10 cellular contexts compared by ENCODE assay signal in the genomic region with DNA sequence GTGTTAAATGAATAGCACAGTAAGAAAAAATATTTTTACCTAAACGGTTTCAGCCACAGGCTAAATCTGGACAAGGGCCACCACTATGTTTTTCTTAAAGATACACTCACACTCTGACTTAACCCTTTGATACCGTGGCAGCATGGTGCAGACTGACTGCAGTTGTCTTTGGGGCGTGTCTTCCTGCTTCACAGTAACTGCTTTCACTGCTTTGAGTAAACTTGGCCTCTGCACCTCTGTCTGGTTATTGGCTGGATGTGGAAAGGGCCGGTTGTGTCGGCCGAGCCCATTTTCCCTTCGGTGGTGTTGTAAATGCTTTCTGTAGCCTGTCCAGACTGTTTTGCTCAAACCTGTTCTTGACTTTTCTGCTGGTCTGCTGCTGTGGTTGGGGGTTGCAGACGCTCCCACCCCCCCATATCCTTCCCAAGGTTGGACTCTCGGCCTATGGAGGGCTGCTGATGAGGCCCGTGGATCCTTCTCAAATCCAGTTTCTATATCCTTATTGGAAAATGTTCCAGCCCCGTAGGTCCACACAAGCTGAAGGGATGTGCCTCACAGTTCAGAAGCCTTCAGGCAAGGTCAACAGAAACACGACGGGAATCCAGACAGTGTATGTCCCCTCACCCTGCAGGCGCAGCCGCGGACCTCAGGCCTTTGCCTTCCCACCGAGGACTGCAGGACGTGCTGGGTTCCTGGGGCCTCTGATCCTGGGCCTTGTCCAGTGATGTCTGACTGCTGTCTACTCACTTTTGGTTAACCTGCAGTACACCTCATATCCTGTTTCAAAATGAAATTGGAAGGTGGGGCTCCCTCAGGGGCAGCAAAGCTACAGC.
A peak's percentile ranks its signal among the peaks of the same experiment; 100 is the strongest.
DNase-seq lines count a peak whose midpoint lies in the region; ATAC-seq and TF ChIP-seq lines count a peak whose summit lies in the region.
"Had no signal": no experiment of that assay in that cellular context is flagged by ENCODE, and none has a peak within 500 bp of the region (broad histone marks: within the 10 kb centered on the region; RNA-seq: fewer than 3 reads in every experiment).

No MANE protein-coding gene starts in this region.

- peak overlapping the region; percentile 26 for H3K14ac ChIP-seq in trophoblast cell (ENCODE audit: low read length)

- no peaks in the 10 kb centered on the region for H3K79me2 ChIP-seq in trophoblast cell (ENCODE audit: control insufficient read depth, insufficient read depth, low read length, poor library complexity)

- no peak overlapping the region for H3K23ac ChIP-seq in trophoblast cell (ENCODE audit: low read length)

- ATAC-seq in GM19023 (IDR thresholded peaks at IDR 0.05; ENCODE audit: unreplicated experiment) (peak; percentile 67), HG03175 (IDR thresholded peaks at IDR 0.05; ENCODE audit: unreplicated experiment) (peak; percentile 76)
- ATAC-seq: effector memory CD8-positive, alpha-beta T cell had no signal

- peak overlapping the region; percentile 12 to 44 (median 30) for H3K27ac ChIP-seq in esophagus muscularis mucosa (replicated peaks in 1 of 4)
- H3K27ac ChIP-seq in trophoblast cell (ENCODE audit: low read depth, low read length) = peak overlapping the region; percentile 89

- TF ChIP-seq POLR2A in esophagus muscularis mucosa (IDR thresholded peaks at IDR 0.05; ENCODE audit: low read depth) = no peak

- H2BK12ac ChIP-seq in trophoblast cell (ENCODE audit: low read length) = no peak overlapping the region

- H2BK5ac ChIP-seq in trophoblast cell (ENCODE audit: low read depth, low read length, poor library complexity) = peak overlapping the region; percentile 62

- DNase-seq in esophagus muscularis mucosa (ENCODE audit: extremely low spot score) = no peak
- DNase-seq in trophoblast cell = peak; percentile 35 to 68
- DNase-seq in NCI-H1436 treated with DMSO at 0.1 percent for 48 hours (lab: John Stamatoyannopoulos, UW) = no peak
- DNase-seq in HAP-1 (ENCODE audit: low spot score in 2 of 2) = no peak
- DNase-seq in NCI-H2107 treated with DMSO at 0.1 percent for 48 hours (lab: John Stamatoyannopoulos, UW; ENCODE audit: unreplicated experiment) = no peak
- no peak for DNase-seq in NCI-H345 (lab: John Stamatoyannopoulos, UW)
- DNase-seq: effector memory CD8-positive, alpha-beta T cell; NCI-H510A had no signal

- WGBS in esophagus muscularis mucosa = 70% methylated on average over 17 of the region's 18 CpGs
- no CpG with 5 or more reads among the region's 18 CpGs for WGBS in trophoblast cell (ENCODE audit: extremely low coverage, insufficient coverage, insufficient read length)

- intact Hi-C loops in esophagus muscularis mucosa (cut with DNase I) = loop anchor here (5.0 kb wide), 1 partner anchor 95 kb away; no protein-coding TSS in a partner anchor

- no peak overlapping the region for H2AFZ ChIP-seq in trophoblast cell (ENCODE audit: insufficient read depth, low read length, poor library complexity)

- H3K9me3 ChIP-seq in esophagus muscularis mucosa = no peaks in the 10 kb centered on the region
- no peaks in the 10 kb centered on the region for H3K9me3 ChIP-seq in trophoblast cell (ENCODE audit: insufficient read depth, low read depth, low read length)
- no peaks in the 10 kb centered on the region for H3K9me3 ChIP-seq in HAP-1

- TF ChIP-seq EP300 in esophagus muscularis mucosa (IDR thresholded peaks at IDR 0.05) = no peak

- H2AK5ac ChIP-seq in trophoblast cell (ENCODE audit: low read length) = no peak overlapping the region

- TF ChIP-seq CTCF in esophagus muscularis mucosa (IDR thresholded peaks at IDR 0.05) = no peak

- in situ Hi-C loops in HAP-1 (cut with MboI; ENCODE audit: low sequenced_read_pairs) = no loop called here

- H3K4me1 ChIP-seq in esophagus muscularis mucosa = peaks cover 3 to 23% (median 21%) of the 10 kb centered on the region in 4 donors
- peaks cover 10 to 14% of the 10 kb centered on the region in 2 experiments for H3K4me1 ChIP-seq in trophoblast cell (ENCODE audit: control insufficient read depth in 1 of 2, insufficient read depth in 2 of 2, low read length in 2 of 2)
- H3K4me1 ChIP-seq in HAP-1 = peaks cover 2% of the 10 kb centered on the region

- H3K4me3 ChIP-seq in esophagus muscularis mucosa (peak overlapping the region; percentile 2 to 40 (median 22)), trophoblast cell (ENCODE audit: low read depth, low read length) (no peak overlapping the region), HAP-1 (no peak overlapping the region)

- peak overlapping the region; percentile 30 for H3K18ac ChIP-seq in trophoblast cell (ENCODE audit: low read length)

- peak overlapping the region; percentile 33 for H4K8ac ChIP-seq in trophoblast cell (ENCODE audit: low read depth, low read length)

- peak overlapping the region; percentile 47 for H3K4me2 ChIP-seq in trophoblast cell (ENCODE audit: low read length)

- peak overlapping the region; percentile 62 for H2BK120ac ChIP-seq in trophoblast cell (ENCODE audit: insufficient read depth, low read length, poor library complexity)

- H3K27me3 ChIP-seq in esophagus muscularis mucosa (no peaks in the 10 kb centered on the region), trophoblast cell (ENCODE audit: insufficient read depth, low read length) (no peaks in the 10 kb centered on the region), HAP-1 (ENCODE audit: low read depth) (no peaks in the 10 kb centered on the region)

- H3K79me1 ChIP-seq in trophoblast cell (ENCODE audit: low read length) = peaks cover 13% of the 10 kb centered on the region

- no peak overlapping the region for H3K9ac ChIP-seq in trophoblast cell (ENCODE audit: low read length)

- peak overlapping the region; percentile 87 for H4K91ac ChIP-seq in trophoblast cell (ENCODE audit: low read depth, low read length)

- H3K36me3 ChIP-seq in esophagus muscularis mucosa (no peaks in the 10 kb centered on the region), trophoblast cell (ENCODE audit: control insufficient read depth in 1 of 2, insufficient read depth in 2 of 2, low read length in 2 of 2) (no peaks in the 10 kb centered on the region), HAP-1 (replicated peaks) (no peaks in the 10 kb centered on the region)

- no peak overlapping the region for H4K12ac ChIP-seq in trophoblast cell (ENCODE audit: low read depth, low read length)

- H3K4ac ChIP-seq in trophoblast cell (ENCODE audit: low read depth, low read length) = no peak overlapping the region

Comparison
In these comparisons a context has a peak if more than half of its experiments do, and no peak if none do; other contexts are left out.
1. DNase-seq: peak in trophoblast cell (2 of 2); none in esophagus muscularis mucosa (single experiment), NCI-H1436 treated with DMSO at 0.1 percent for 48 hours (single experiment), HAP-1 (0 of 2), NCI-H2107 treated with DMSO at 0.1 percent for 48 hours (single experiment) and NCI-H345 (single experiment).
2. H3K4me3 ChIP-seq: peak in esophagus muscularis mucosa (4 of 4); none in trophoblast cell (single experiment) and HAP-1 (single experiment).